Comparison of ENCODE assay signal across 8 cellular contexts in the genomic region with DNA sequence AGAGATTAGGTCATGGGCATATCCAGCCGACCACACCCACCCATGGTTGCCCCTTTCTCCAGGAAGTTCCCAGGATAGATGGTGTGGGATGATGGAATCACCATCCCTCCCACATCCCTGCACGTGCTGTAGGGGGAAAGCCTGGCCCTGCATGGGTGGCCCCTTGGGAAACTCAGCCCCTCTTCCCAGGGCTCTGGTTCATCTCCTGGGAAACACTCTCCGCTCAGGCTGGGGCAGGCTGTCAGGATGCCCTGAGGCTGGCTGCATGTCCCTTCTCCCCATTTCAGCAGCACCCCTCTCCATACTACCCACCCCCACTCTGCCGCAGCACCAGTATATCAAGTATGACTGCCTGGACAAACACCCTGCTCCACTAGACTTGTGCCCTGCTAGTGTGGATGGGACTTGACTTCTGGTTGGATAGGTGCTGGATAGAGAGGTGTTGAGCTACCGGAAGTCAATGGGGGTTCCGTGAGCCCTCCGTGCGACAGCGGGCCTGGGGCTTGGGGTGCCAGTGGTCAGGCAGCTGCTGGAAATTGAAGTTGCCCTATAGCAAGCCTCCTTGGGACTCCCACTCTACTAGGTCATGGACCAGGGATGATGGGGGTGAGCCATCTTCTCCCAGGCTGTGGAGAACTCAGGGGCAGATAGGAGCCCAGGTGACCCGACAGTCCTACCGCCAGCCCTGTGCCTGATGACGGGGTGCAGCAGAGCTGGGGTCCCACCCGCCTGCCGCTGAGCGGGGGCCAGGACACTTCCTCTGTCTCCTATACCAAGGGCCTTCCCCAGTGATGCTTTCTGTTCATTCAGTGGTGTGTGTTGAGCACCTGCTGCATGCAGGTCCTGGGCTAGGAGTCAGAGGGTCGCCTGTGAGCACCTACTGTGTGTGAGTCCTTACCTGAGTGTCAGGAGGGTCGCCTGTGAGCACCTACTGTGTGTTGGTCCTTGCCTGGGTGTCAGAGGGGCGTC.
DNase-seq lines count a peak whose midpoint lies in the region; ATAC-seq and TF ChIP-seq lines count a peak whose summit lies in the region.

No MANE protein-coding gene starts in this region.

- DNase-seq in EH (ENCODE audit: low read depth), result peak; percentile 21
- DNase-seq in HT1080 (ENCODE audit: low read depth), result peak; percentile 50
- peak; percentile 44 for DNase-seq in ecto neural progenitor cell (ENCODE audit: low spot score)
- DNase-seq in osteocyte (ENCODE audit: extremely low spot score, unreplicated experiment), result peak; percentile 67
- no peak for DNase-seq in KG1 (lab: John Stamatoyannopoulos, UW)
- no peak for DNase-seq in DMS 273 (lab: John Stamatoyannopoulos, UW; ENCODE audit: unreplicated experiment)
- no peak for DNase-seq in kidney glomerular epithelial cell (lab: John Stamatoyannopoulos, UW)

- no peak for TF ChIP-seq EP300 in gastroesophageal sphincter (IDR thresholded peaks at IDR 0.05)

- H3K9me3 Mint-ChIP-seq in osteocyte (ENCODE audit: unreplicated experiment), result peaks cover 10% of the 10 kb centered on the region

- TF ChIP-seq CTCF in osteocyte (IDR thresholded peaks at IDR 0.05) (no peak), gastroesophageal sphincter (IDR thresholded peaks at IDR 0.05) (no peak)

- H3K27ac ChIP-seq in gastroesophageal sphincter, result no peak overlapping the region

- no peaks in the 10 kb centered on the region for H3K27me3 Mint-ChIP-seq in osteocyte (ENCODE audit: unreplicated experiment)

- no peak for ATAC-seq in gastroesophageal sphincter

- no peak for TF ChIP-seq POLR2A in gastroesophageal sphincter (IDR thresholded peaks at IDR 0.05)

- H3K4me3 ChIP-seq in gastroesophageal sphincter, result no peak overlapping the region

- H3K9me3 ChIP-seq in gastroesophageal sphincter, result peaks cover 0 to 3% (median 0%) of the 10 kb centered on the region in 3 donors

- no peaks in the 10 kb centered on the region for H3K36me3 ChIP-seq in gastroesophageal sphincter

- H3K4me3 Mint-ChIP-seq in osteocyte (ENCODE audit: unreplicated experiment), result no peak overlapping the region

- H3K27me3 ChIP-seq in gastroesophageal sphincter, result no peaks in the 10 kb centered on the region

- H3K27ac Mint-ChIP-seq in osteocyte (ENCODE audit: unreplicated experiment), result peak overlapping the region; percentile 21

- H3K36me3 Mint-ChIP-seq in osteocyte (ENCODE audit: unreplicated experiment), result peaks cover 3% of the 10 kb centered on the region

- 80 to 85% methylated on average over 1 to 10 of the region's 18 CpGs for WGBS in gastroesophageal sphincter (ENCODE audit: low coverage in 1 of 2), 2 donors

- H3K4me1 ChIP-seq in gastroesophageal sphincter, result no peaks in the 10 kb centered on the region

- peaks cover 40% of the 10 kb centered on the region for H3K4me1 Mint-ChIP-seq in osteocyte (ENCODE audit: unreplicated experiment)

Comparison
In these comparisons a context has a peak if more than half of its experiments do, and no peak if none do; other contexts are left out.
1. DNase-seq: peak in EH (single experiment), HT1080 (single experiment), ecto neural progenitor cell (single experiment) and osteocyte (single experiment); none in KG1 (single experiment), DMS 273 (single experiment) and kidney glomerular epithelial cell (single experiment).